Comparison of ENCODE assay signal across 16 cellular contexts in genomic region chr15:40637221-40637745, GRCh38. TPM values are rescaled to one million over a fixed set of nuclear protein-coding genes. Genes with fewer than 3 reads are reported as not detected.
DNase-seq lines count a peak whose midpoint lies in the region; ATAC-seq and TF ChIP-seq lines count a peak whose summit lies in the region.
"Had no signal": no experiment of that assay in that cellular context is flagged by ENCODE, and none has a peak within 500 bp of the region (broad histone marks: within the 10 kb centered on the region; RNA-seq: fewer than 3 reads in every experiment).

No MANE protein-coding gene starts in this region.

- no peak overlapping the region for H3K4me2 ChIP-seq in mesendoderm (ENCODE audit: low read length)

- no CpG with 5 or more reads among the region's 4 CpGs for WGBS in mesendoderm (ENCODE audit: extremely low coverage, insufficient coverage, low lambda C conversion rate)

- H3K4me1 Mint-ChIP-seq in WTC11: no peaks in the 10 kb centered on the region
- H3K4me1 Mint-ChIP-seq in activated CD8-positive, alpha-beta memory T cell treated with anti-CD3 and anti-CD28 coated beads, Interleukin-2, amount 10 ng/mL, durations not matched to agents 7 days and 5 days: no peaks in the 10 kb centered on the region
- H3K4me1 Mint-ChIP-seq: H9 had no signal

- no peak overlapping the region for H2BK120ac ChIP-seq in mesendoderm (ENCODE audit: low read depth, low read length)

- no peak overlapping the region for H3K4me3 Mint-ChIP-seq in WTC11
- H3K4me3 Mint-ChIP-seq in activated CD8-positive, alpha-beta memory T cell treated with anti-CD3 and anti-CD28 coated beads, Interleukin-2, amount 10 ng/mL, durations not matched to agents 7 days and 5 days: no peak overlapping the region
- H3K4me3 Mint-ChIP-seq: CD4-positive, alpha-beta T cell; H9 had no signal

- H4K8ac ChIP-seq in mesendoderm (ENCODE audit: low read depth, low read length): no peak overlapping the region

- peaks cover 2% of the 10 kb centered on the region; the same call in 1 of the 2 replicates for H3K36me3 Mint-ChIP-seq in WTC11
- H3K36me3 Mint-ChIP-seq in activated CD8-positive, alpha-beta memory T cell treated with anti-CD3 and anti-CD28 coated beads, Interleukin-2, amount 10 ng/mL, durations not matched to agents 7 days and 5 days: peaks cover 31% of the 10 kb centered on the region

- no peak overlapping the region for H3K27ac ChIP-seq in mesendoderm (ENCODE audit: low read depth, low read length)
- no peak overlapping the region for H3K27ac ChIP-seq in WERI-Rb-1
- H3K27ac ChIP-seq: C4-2B had no signal

- H2AK5ac ChIP-seq in mesendoderm (ENCODE audit: low read length): no peak overlapping the region

- no peaks in the 10 kb centered on the region for H3K9me3 Mint-ChIP-seq in WTC11
- no peaks in the 10 kb centered on the region for H3K9me3 Mint-ChIP-seq in activated CD8-positive, alpha-beta memory T cell treated with anti-CD3 and anti-CD28 coated beads, Interleukin-2, amount 10 ng/mL, durations not matched to agents 7 days and 5 days (ENCODE audit: low read depth)
- H3K9me3 Mint-ChIP-seq: CD4-positive, alpha-beta T cell; H9 had no signal

- no peaks in the 10 kb centered on the region for H3K79me2 ChIP-seq in mesendoderm (ENCODE audit: control insufficient read depth, insufficient read depth, low read length)

- ATAC-seq in SK-N-SH treated with all-trans-retinoic acid at 6 μM for 48 hours (no peak), WTC11 (no peak), HG02973 (IDR thresholded peaks at IDR 0.05; ENCODE audit: unreplicated experiment) (no peak)
- no peak for ATAC-seq in activated CD8-positive, alpha-beta memory T cell treated with anti-CD3 and anti-CD28 coated beads, Interleukin-2, amount 10 ng/mL, durations not matched to agents 7 days and 5 days

- TF ChIP-seq CTCF in astrocyte of the cerebellum (IDR thresholded peaks at IDR 0.05; ENCODE audit: low read depth, low read length, missing control alignments) (no peak), WERI-Rb-1 (IDR thresholded peaks at IDR 0.05; ENCODE audit: low read depth, low read length) (no peak), WTC11 (IDR thresholded peaks at IDR 0.05) (no peak)

- POLR2A ChIA-PET in WTC11 (lab: Charles Lee): no interaction called here

- no peak overlapping the region for H4K5ac ChIP-seq in mesendoderm (ENCODE audit: low read length)

- H3K9me3 ChIP-seq in WERI-Rb-1 (ENCODE audit: severe bottlenecking): no peaks in the 10 kb centered on the region

- no peak overlapping the region for H3K18ac ChIP-seq in mesendoderm (ENCODE audit: low read length)

- no peak overlapping the region for H3K4ac ChIP-seq in mesendoderm (ENCODE audit: low read depth, low read length)

- H3K9ac ChIP-seq in mesendoderm (ENCODE audit: low read length): no peak overlapping the region

- no peaks in the 10 kb centered on the region for H3K27me3 Mint-ChIP-seq in WTC11 (ENCODE audit: low read depth)
- no peaks in the 10 kb centered on the region for H3K27me3 Mint-ChIP-seq in activated CD8-positive, alpha-beta memory T cell treated with anti-CD3 and anti-CD28 coated beads, Interleukin-2, amount 10 ng/mL, durations not matched to agents 7 days and 5 days
- H3K27me3 Mint-ChIP-seq: CD4-positive, alpha-beta T cell had no signal

- H3K4me3 ChIP-seq in astrocyte of the cerebellum (ENCODE audit: low read depth, low read length) (no peak overlapping the region), mesendoderm (ENCODE audit: low read length) (no peak overlapping the region), WERI-Rb-1 (ENCODE audit: low read depth, low read length) (no peak overlapping the region)

- H2BK15ac ChIP-seq in mesendoderm (replicated peaks; ENCODE audit: low read depth): no peak overlapping the region

- in situ Hi-C loops in astrocyte of the cerebellum (cut with HindIII; ENCODE audit: low sequenced_read_pairs): no loop called here

- H3K27me3 ChIP-seq in mesendoderm (ENCODE audit: insufficient read depth, low read length, poor library complexity) (no peaks in the 10 kb centered on the region), WERI-Rb-1 (ENCODE audit: insufficient read depth, low read depth, severe bottlenecking) (no peaks in the 10 kb centered on the region)

- DNase-seq in M059J (ENCODE audit: low read depth) (peak; percentile 14), astrocyte of the cerebellum (ENCODE audit: low read depth) (peak; percentile 19), mesendoderm (peak; percentile 6), WERI-Rb-1 (no peak), WTC11 (ENCODE audit: low spot score) (no peak)
- DNase-seq in activated CD8-positive, alpha-beta memory T cell treated with anti-CD3 and anti-CD28 coated beads, Interleukin-2, amount 10 ng/mL, durations not matched to agents 7 days and 5 days: no peak
- DNase-seq: ACHN; AML-193; CD4-positive, alpha-beta T cell; DMS153; DMS79; GF-D8; H9 had no signal

- CTCF ChIA-PET in WTC11 (lab: Charles Lee): interaction anchor here (0.7 kb wide), 1 partner anchor 48 kb away, joined by 3 read pairs; no protein-coding TSS in a partner anchor
- CTCF ChIA-PET in activated CD8-positive, alpha-beta memory T cell treated with anti-CD3 and anti-CD28 coated beads, Interleukin-2, amount 10 ng/mL, durations not matched to agents 7 days and 5 days (lab: Charles Lee): interaction anchor here (0.9 kb wide), 1 partner anchor 145 kb away, joined by 3 read pairs; no protein-coding TSS in a partner anchor

- H3K27ac Mint-ChIP-seq in WTC11: no peak overlapping the region
- no peak overlapping the region for H3K27ac Mint-ChIP-seq in activated CD8-positive, alpha-beta memory T cell treated with anti-CD3 and anti-CD28 coated beads, Interleukin-2, amount 10 ng/mL, durations not matched to agents 7 days and 5 days
- H3K27ac Mint-ChIP-seq: CD4-positive, alpha-beta T cell had no signal

- no peak overlapping the region for H2BK5ac ChIP-seq in mesendoderm (ENCODE audit: low read length)

- H3K56ac ChIP-seq in mesendoderm (ENCODE audit: low read length): no peak overlapping the region

- no peak overlapping the region for H3K23ac ChIP-seq in mesendoderm (ENCODE audit: low read length)

- H3K36me3 ChIP-seq in mesendoderm (ENCODE audit: control insufficient read depth, insufficient read depth, low read length): peaks cover 2% of the 10 kb centered on the region
- peaks cover 19% of the 10 kb centered on the region for H3K36me3 ChIP-seq in WERI-Rb-1

- no peaks in the 10 kb centered on the region for H3K4me1 ChIP-seq in mesendoderm (ENCODE audit: control insufficient read depth, low read depth, low read length)

- H3K79me1 ChIP-seq in mesendoderm (ENCODE audit: low read length): no peaks in the 10 kb centered on the region

TF ChIP-seq in WTC11, 78 proteins besides CTCF, POLR2A, EP300 and RAD21 (continues in another document):
- TF ChIP-seq IRF1 (CRISPR knock-in tag; IDR thresholded peaks at IDR 0.05) (no peak), AFF4 (CRISPR knock-in tag; IDR thresholded peaks at IDR 0.05; ENCODE audit: borderline replicate concordance) (no peak), ZNF232 (CRISPR knock-in tag; IDR thresholded peaks at IDR 0.05) (no peak), ZNF317 (CRISPR knock-in tag; IDR thresholded peaks at IDR 0.05; ENCODE audit: borderline replicate concordance, low read depth) (no peak), TP53 (CRISPR knock-in tag; IDR thresholded peaks at IDR 0.05) (no peak), ZNF121 (CRISPR knock-in tag; IDR thresholded peaks at IDR 0.05) (no peak)

RNA-seq across cellular contexts. Expression of gene KNL1, which starts 43.2 kb away (rescaled TPM):
- total RNA-seq in M059J (2014; rRNA removed; shearing (Covaris generic)): 32.1 and 33.9 TPM in 2 replicates
- 11.4 TPM for polyA plus RNA-seq in mesendoderm (2013, experiment 1 of 2)
- 10.9 TPM for polyA plus RNA-seq in mesendoderm (2013, experiment 2 of 2)
- total RNA-seq in WTC11 (2021): 18.4 to 24.0 TPM (median 21.1 TPM) in 3 replicates
- total RNA-seq in activated CD8-positive, alpha-beta memory T cell treated with anti-CD3 and anti-CD28 coated beads, Interleukin-2, amount 10 ng/mL, durations not matched to agents 7 days and 5 days: 10 to 100 TPM; 52.1 to 75.0 TPM

RNA-seq across cellular contexts. Expression of gene RAD51, which starts 57.7 kb away (rescaled TPM):
- total RNA-seq in M059J (2014; rRNA removed; shearing (Covaris generic)): 7.7 and 10.5 TPM in 2 replicates
- 18.9 TPM for polyA plus RNA-seq in mesendoderm (2013, experiment 1 of 2)
- 18.2 TPM for polyA plus RNA-seq in mesendoderm (2013, experiment 2 of 2)
- total RNA-seq in WTC11 (2021): 29.7 to 36.4 TPM (median 31.0 TPM) in 3 replicates
- 10 to 100 TPM; 73.0 to 83.3 TPM for total RNA-seq in activated CD8-positive, alpha-beta memory T cell treated with anti-CD3 and anti-CD28 coated beads, Interleukin-2, amount 10 ng/mL, durations not matched to agents 7 days and 5 days

Comparison
In these comparisons a context has a peak if more than half of its experiments do, and no peak if none do; other contexts are left out.
1. DNase-seq: peak in M059J (single experiment), astrocyte of the cerebellum (single experiment) and mesendoderm (single experiment); none in WERI-Rb-1 (single experiment), WTC11 (single experiment) and activated CD8-positive, alpha-beta memory T cell treated with anti-CD3 and anti-CD28 coated beads, Interleukin-2, amount 10 ng/mL, durations not matched to agents 7 days and 5 days (single experiment).